Comparison of ENCODE assay signal across 35 cellular contexts in genomic region chr13:39072842-39073241, GRCh38.
"Had no signal": no experiment of that assay in that cellular context is flagged by ENCODE, and none has a peak within 500 bp of the region (broad histone marks: within the 10 kb centered on the region; RNA-seq: fewer than 3 reads in every experiment).

No MANE protein-coding gene starts in this region.

- H3K36me3 ChIP-seq: MG63 had no signal

- DNase-seq: Karpas-422, Kasumi-1, MG63, MM.1S, MV-4-11, NCI-H1048, NCI-H1092, NCI-H1092 treated with DMSO at 0.1 percent for 48 hours, NCI-H1105, NCI-H1105 treated with DMSO at 0.1 percent for 48 hours, NCI-H1417, NCI-H1417 treated with DMSO at 0.1 percent for 48 hours, NCI-H1436, NCI-H1436 treated with DMSO at 0.1 percent for 48 hours, NCI-H146, NCI-H1694, NCI-H1694 treated with DMSO at 0.1 percent for 48 hours, NCI-H187, NCI-H187 treated with DMSO at 0.1 percent for 48 hours, NCI-H1930, NCI-H2029, NCI-H2029 treated with DMSO at 0.1 percent for 48 hours, NCI-H2081, NCI-H2081 treated with DMSO at 0.1 percent for 48 hours, NCI-H2107, NCI-H2171, NCI-H2171 treated with DMSO at 0.1 percent for 48 hours, NCI-H2227 treated with DMSO at 0.1 percent for 48 hours, NCI-H226, NCI-H345, NCI-H446, NCI-H446 treated with DMSO at 0.1 percent for 48 hours, NCI-H510A, NCI-H510A treated with DMSO at 0.1 percent for 48 hours, NCI-H524 had no signal

- H3K4me3 ChIP-seq: MG63 had no signal
